In the genomic region with DNA sequence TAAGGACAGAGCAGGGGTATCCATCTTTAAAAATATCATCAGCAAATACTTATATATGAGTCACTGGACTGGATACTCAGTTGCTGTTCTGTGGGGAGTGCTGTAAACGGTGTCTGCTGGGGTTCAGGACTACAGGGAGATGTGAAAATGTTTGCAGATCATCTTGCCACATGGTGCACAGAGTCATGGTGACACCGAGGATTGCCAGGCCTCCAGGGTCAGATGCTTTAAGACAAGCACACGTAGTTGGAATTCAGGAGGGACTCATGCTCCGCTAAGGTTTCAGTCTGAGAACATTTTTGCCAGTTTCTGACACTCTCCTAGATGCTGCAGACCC, we compare ENCODE assay signal across 28 cellular contexts.
A peak's percentile ranks its signal among the peaks of the same experiment; 100 is the strongest.
DNase-seq lines count a peak whose midpoint lies in the region; ATAC-seq, FAIRE-seq and TF ChIP-seq lines count a peak whose summit lies in the region.
"Had no signal": no experiment of that assay in that cellular context is flagged by ENCODE, and none has a peak within 500 bp of the region (broad histone marks: within the 10 kb centered on the region; RNA-seq: fewer than 3 reads in every experiment).

No MANE protein-coding gene starts in this region.

- H3K27me3 ChIP-seq in SK-N-SH (ENCODE audit: insufficient read depth) (no peaks in the 10 kb centered on the region), bronchial epithelial cell (ENCODE audit: control insufficient read depth, insufficient read depth, low read length) (no peaks in the 10 kb centered on the region), HepG2 (ENCODE audit: control insufficient read depth in 1 of 2, insufficient read depth in 2 of 2, low read length in 2 of 2) (no peaks in the 10 kb centered on the region)
- H3K27me3 ChIP-seq: cardiac muscle cell, esophagus muscularis mucosa, Peyer's patch, stomach, tibial artery had no signal

- intact Hi-C loops in HepG2 (cut with micrococcal nuclease; ENCODE audit: unreplicated experiment): no loop called here

- TF ChIP-seq CTCF in SK-N-SH (IDR thresholded peaks at IDR 0.05): no peak
- TF ChIP-seq CTCF in bronchial epithelial cell (IDR thresholded peaks at IDR 0.05; ENCODE audit: insufficient read depth, low read length, severe bottlenecking): no peak
- TF ChIP-seq CTCF in HepG2 (CRISPR knock-in tag; IDR thresholded peaks at IDR 0.05): no peak
- TF ChIP-seq CTCF in RWPE1 (conservative IDR thresholded peaks at IDR 0.05; ENCODE audit: low read depth): no peak

- H3K9me3 ChIP-seq in SK-N-SH: no peaks in the 10 kb centered on the region
- no peaks in the 10 kb centered on the region for H3K9me3 ChIP-seq in HepG2 (ENCODE audit: low read length)
- H3K9me3 ChIP-seq: esophagus muscularis mucosa, Peyer's patch, stomach, tibial artery had no signal

- H3K79me2 ChIP-seq in SK-N-SH (ENCODE audit: insufficient read depth) (no peaks in the 10 kb centered on the region), HepG2 (ENCODE audit: insufficient read depth, low read length) (no peaks in the 10 kb centered on the region)

- POLR2A ChIA-PET in SK-N-SH (lab: Yijun Ruan, JAX): no interaction called here
- POLR2A ChIA-PET in HepG2 (lab: Yijun Ruan, JAX): no interaction called here
- POLR2A ChIA-PET in RWPE1 (lab: Yijun Ruan, JAX; ENCODE audit: low non-redundant PET): no interaction called here

- BruUV-seq in HepG2 (replicated peaks; lab: Mats Ljungman, UMichigan): no TSS peak

- DNase-seq in SK-N-SH (no peak), bronchial epithelial cell (ENCODE audit: low read depth) (no peak), HepG2 (ENCODE audit: low spot score) (no peak), urothelium cell line (ENCODE audit: low spot score) (no peak), RWPE1 (ENCODE audit: low spot score) (no peak), ACHN (no peak), AML-193 (lab: John Stamatoyannopoulos, UW) (no peak)
- DNase-seq: activated CD4-positive, alpha-beta T cell treated with anti-CD3 and anti-CD28 coated beads for 4 hours; activated CD8-positive, alpha-beta memory T cell treated with anti-CD3 and anti-CD28 coated beads for 24 hours; activated gamma-delta T cell treated with Interleukin-2 at 50 U/mL for 16 hours; activated T-cell treated with anti-CD3 and anti-CD28 coated beads, Interleukin-2, amount 50 U/mL, for 1 hour; amniotic stem cell; endodermal cell; H9; kidney; NCI-H1048; NCI-H187 treated with DMSO at 0.1 percent for 48 hours; NCI-H526 treated with DMSO at 0.1 percent for 48 hours; Peyer's patch; stimulated activated CD4-positive, alpha-beta T cell treated with anti-CD3 and anti-CD28 coated beads, Interleukin-15, amount 100 ng/mL, for 24 hours; stomach; T-helper 17 cell; tibial artery had no signal

- no peak overlapping the region for H2AFZ ChIP-seq in SK-N-SH (ENCODE audit: low read depth)
- H2AFZ ChIP-seq in HepG2 (ENCODE audit: low read length): no peak overlapping the region

- FAIRE-seq in bronchial epithelial cell (lab: Jason Lieb, UNC): peak; percentile 43
- FAIRE-seq in HepG2 (lab: Jason Lieb, UNC): no peak
- FAIRE-seq in urothelium cell line (lab: Jason Lieb, UNC): peak; percentile 42
- FAIRE-seq: kidney had no signal

- H3K27ac ChIP-seq in SK-N-SH (ENCODE audit: low read depth in 2 of 2, low read length in 1 of 2) (no peak overlapping the region), HepG2 (ENCODE audit: extremely low read length, insufficient read depth, low read length) (no peak overlapping the region), RWPE1 (no peak overlapping the region)
- H3K27ac ChIP-seq: 22Rv1, cardiac muscle cell, esophagus muscularis mucosa, Peyer's patch, stomach, tibial artery had no signal

- no peak for TF ChIP-seq RAD21 in SK-N-SH (IDR thresholded peaks at IDR 0.05; ENCODE audit: low read length)
- TF ChIP-seq RAD21 in HepG2 (CRISPR knock-in tag; IDR thresholded peaks at IDR 0.05): no peak

- H3K4me2 ChIP-seq in SK-N-SH: no peak overlapping the region
- no peak overlapping the region for H3K4me2 ChIP-seq in HepG2 (ENCODE audit: low read depth, low read length)

- H3K9me2 ChIP-seq in SK-N-SH: no peaks in the 10 kb centered on the region

- 34% methylated on average over 3 of the region's 4 CpGs for WGBS in SK-N-SH (ENCODE audit: low lambda C conversion rate)
- WGBS in HepG2 (ENCODE audit: low lambda C conversion rate): 45% methylated on average over 4 of the region's 4 CpGs

- no peak overlapping the region for H3K9ac ChIP-seq in SK-N-SH
- H3K9ac ChIP-seq in HepG2 (ENCODE audit: insufficient read depth, low read depth, low read length): no peak overlapping the region

- no peaks in the 10 kb centered on the region for H3K36me3 ChIP-seq in SK-N-SH (replicated peaks in 1 of 2; ENCODE audit: control insufficient read depth in 1 of 2, insufficient read depth in 2 of 2, low read length in 1 of 2)
- H3K36me3 ChIP-seq in bronchial epithelial cell (ENCODE audit: control insufficient read depth, insufficient read depth, low read length): no peaks in the 10 kb centered on the region
- no peaks in the 10 kb centered on the region for H3K36me3 ChIP-seq in HepG2 (replicated peaks in 1 of 2; ENCODE audit: control insufficient read depth in 1 of 2, insufficient read depth in 2 of 2, low read length in 2 of 2)
- H3K36me3 ChIP-seq: cardiac muscle cell, esophagus muscularis mucosa, Peyer's patch, stomach, tibial artery had no signal

- H3K4me3 ChIP-seq in SK-N-SH (ENCODE audit: low read depth in 2 of 2, low read length in 1 of 2): no peak overlapping the region
- no peak overlapping the region for H3K4me3 ChIP-seq in bronchial epithelial cell (ENCODE audit: low read depth, low read length)
- no peak overlapping the region for H3K4me3 ChIP-seq in HepG2 (replicated peaks in 1 of 3; ENCODE audit: insufficient read depth in 1 of 3, low read depth in 2 of 3, low read length in 3 of 3)
- H3K4me3 ChIP-seq: cardiac muscle cell, esophagus muscularis mucosa, Peyer's patch, stomach, tibial artery had no signal

- no peaks in the 10 kb centered on the region for H4K20me1 ChIP-seq in SK-N-SH (ENCODE audit: insufficient read depth)
- H4K20me1 ChIP-seq in HepG2 (ENCODE audit: insufficient read depth, low read length): no peaks in the 10 kb centered on the region

- peaks cover 0 to 15% of the 10 kb centered on the region in 2 experiments; a peak in 2 of 4 replicates for H3K4me1 ChIP-seq in SK-N-SH (ENCODE audit: control insufficient read depth in 1 of 2, insufficient read depth in 2 of 2, low read depth in 1 of 2, low read length in 1 of 2)
- peaks cover 52% of the 10 kb centered on the region for H3K4me1 ChIP-seq in HepG2 (ENCODE audit: insufficient read depth, low read length)

- TF ChIP-seq EP300 in SK-N-SH (IDR thresholded peaks at IDR 0.05; ENCODE audit: borderline replicate concordance in 1 of 2, low read depth in 1 of 2, low read length in 1 of 2): no peak
- TF ChIP-seq EP300 in HepG2 (IDR thresholded peaks at IDR 0.05; ENCODE audit: low read depth in 2 of 2, low read length in 2 of 2): no peak
- TF ChIP-seq EP300 in HepG2 (CRISPR knock-in tag; IDR thresholded peaks at IDR 0.05; ENCODE audit: borderline replicate concordance): no peak

- CTCF ChIA-PET in SK-N-SH (lab: Yijun Ruan, JAX) (interaction anchor here (2.2 kb wide), 1 partner anchor 483 kb away, joined by 9 read pairs; no protein-coding TSS in a partner anchor), HepG2 (lab: Yijun Ruan, JAX; ENCODE audit: low intra/inter-chr PET ratio, low total read pairs) (no interaction called here), RWPE1 (lab: Yijun Ruan, JAX) (no interaction called here)

- ATAC-seq in SK-N-SH treated with all-trans-retinoic acid at 6 μM for 48 hours: peak; percentile 69
- peak; percentile 48; the same call in 2 of the 3 replicates for ATAC-seq in HepG2
- ATAC-seq: sciatic nerve, T-helper 17 cell had no signal

- no peak for TF ChIP-seq POLR2A in HepG2 (IDR thresholded peaks at IDR 0.05; ENCODE audit: insufficient read depth in 1 of 2, low read depth in 2 of 2, low read length in 2 of 2)

- in situ Hi-C loops in HepG2 (cut with HindIII; ENCODE audit: extremely low pct_ligation_motif_present, low pct_unique_long_range_greater_than_20kb) (no loop called here), ACHN (cut with HindIII; ENCODE audit: low pct_ligation_motif_present, low pct_unique_long_range_greater_than_20kb, low sequenced_read_pairs) (no loop called here)

- H3F3A ChIP-seq in SK-N-SH (replicated peaks; ENCODE audit: insufficient read depth): no peaks in the 10 kb centered on the region

TF ChIP-seq in SK-N-SH treated with all-trans-retinoic acid at 6 μM for 48 hours, 23 proteins besides CTCF, POLR2A, EP300 and RAD21 (continues in another document):
- TF ChIP-seq PPARA (CRISPR knock-in tag; IDR thresholded peaks at IDR 0.05; ENCODE audit: borderline replicate concordance) (no peak), ZFP30 (CRISPR knock-in tag; IDR thresholded peaks at IDR 0.05) (no peak), ZNF565 (CRISPR knock-in tag; conservative IDR thresholded peaks at IDR 0.05; ENCODE audit: low read depth) (no peak)

TF ChIP-seq in SK-N-SH, 30 proteins besides CTCF, POLR2A, EP300 and RAD21:
- TF ChIP-seq EZH2phosphoT487 (IDR thresholded peaks at IDR 0.05; ENCODE audit: borderline replicate concordance, low read depth) (no peak), CHD2 (IDR thresholded peaks at IDR 0.05; ENCODE audit: low read length, partially characterized antibody) (no peak), GABPA (IDR thresholded peaks at IDR 0.05; ENCODE audit: low read depth) (no peak), TCF12 (IDR thresholded peaks at IDR 0.05) (no peak), MXI1 (IDR thresholded peaks at IDR 0.05; ENCODE audit: low read depth, low read length) (no peak)
- TF ChIP-seq, protein P1, sequence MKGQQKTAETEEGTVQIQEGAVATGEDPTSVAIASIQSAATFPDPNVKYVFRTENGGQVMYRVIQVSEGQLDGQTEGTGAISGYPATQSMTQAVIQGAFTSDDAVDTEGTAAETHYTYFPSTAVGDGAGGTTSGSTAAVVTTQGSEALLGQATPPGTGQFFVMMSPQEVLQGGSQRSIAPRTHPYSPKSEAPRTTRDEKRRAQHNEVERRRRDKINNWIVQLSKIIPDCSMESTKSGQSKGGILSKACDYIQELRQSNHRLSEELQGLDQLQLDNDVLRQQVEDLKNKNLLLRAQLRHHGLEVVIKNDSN (IDR thresholded peaks at IDR 0.05; ENCODE audit: borderline replicate concordance, low read depth): no peak
